10 cellular contexts compared by ENCODE assay signal in the genomic region with DNA sequence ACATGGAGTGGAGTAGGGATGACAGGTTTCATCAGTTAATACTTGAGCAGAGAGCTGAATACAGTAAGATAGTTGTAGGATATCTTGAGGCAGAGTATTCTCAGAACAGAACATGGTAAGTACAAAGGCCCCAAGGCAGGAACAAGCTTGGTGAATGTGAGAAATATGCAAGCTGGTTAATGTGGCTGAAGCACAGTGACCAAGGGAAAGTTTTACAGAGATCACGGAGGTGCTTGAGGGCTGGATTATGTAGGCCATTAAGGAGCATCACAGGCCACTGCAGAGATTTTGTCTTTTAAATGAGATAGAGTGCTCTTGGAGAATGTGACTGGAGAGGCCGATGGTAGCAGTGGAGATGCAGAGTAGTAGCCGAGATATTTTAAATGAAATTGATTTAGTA. TPM values are rescaled to one million over a fixed set of nuclear protein-coding genes. Genes with fewer than 3 reads are reported as not detected.
A peak's percentile ranks its signal among the peaks of the same experiment; 100 is the strongest.
DNase-seq lines count a peak whose midpoint lies in the region; ATAC-seq, FAIRE-seq and TF ChIP-seq lines count a peak whose summit lies in the region.
"Had no signal": no experiment of that assay in that cellular context is flagged by ENCODE, and none has a peak within 500 bp of the region (broad histone marks: within the 10 kb centered on the region; RNA-seq: fewer than 3 reads in every experiment).

No MANE protein-coding gene starts in this region.

- H3K27ac ChIP-seq in CD4-positive, alpha-beta memory T cell (ENCODE audit: low read depth, low read length): peak overlapping the region; percentile 69
- H3K27ac ChIP-seq in astrocyte (ENCODE audit: low read depth, low read length): no peak overlapping the region
- H3K27ac ChIP-seq: SJCRH30 had no signal

- no peaks in the 10 kb centered on the region for H3K27me3 ChIP-seq in CD4-positive, alpha-beta memory T cell (ENCODE audit: insufficient read depth, low read length)
- H3K27me3 ChIP-seq in astrocyte (ENCODE audit: insufficient read depth, low read length): no peaks in the 10 kb centered on the region
- H3K27me3 ChIP-seq: SJCRH30 had no signal

- POLR2A ChIA-PET in CD4-positive, alpha-beta memory T cell (lab: Charles Lee; ENCODE audit: partially characterized antibody): interaction anchor here (7.9 kb wide), 1 partner anchor 41 kb away, joined by 526 read pairs; a partner anchor contains a TSS
- POLR2A ChIA-PET in GM10248 (lab: Yijun Ruan, JAX): interaction anchor here (3.1 kb wide), 1 partner anchor 42 kb away, joined by 28 read pairs; a partner anchor contains a TSS

- no peaks in the 10 kb centered on the region for H3K9me3 ChIP-seq in CD4-positive, alpha-beta memory T cell (ENCODE audit: control insufficient read depth in 1 of 2, low read length in 2 of 2)
- H3K9me3 ChIP-seq in astrocyte (ENCODE audit: insufficient read depth, low read depth, low read length): no peaks in the 10 kb centered on the region
- H3K9me3 ChIP-seq: SJCRH30 had no signal

- H3K36me3 ChIP-seq in CD4-positive, alpha-beta memory T cell (ENCODE audit: insufficient read depth, low read length): no peaks in the 10 kb centered on the region
- H3K36me3 ChIP-seq in astrocyte (ENCODE audit: insufficient read depth, low read length): no peaks in the 10 kb centered on the region
- H3K36me3 ChIP-seq: SJCRH30 had no signal

- CTCF ChIA-PET in CD4-positive, alpha-beta memory T cell (lab: Charles Lee; ENCODE audit: partially characterized antibody): interaction anchor here (0.9 kb wide), 1 partner anchor 41 kb away, joined by 4 read pairs; a partner anchor contains a TSS
- CTCF ChIA-PET in GM10248 (lab: Yijun Ruan, JAX): interaction anchor here (1.4 kb wide), 1 partner anchor 42 kb away, joined by 4 read pairs; a partner anchor contains a TSS

- no peak for ATAC-seq in natural killer cell
- ATAC-seq: left ventricle myocardium superior had no signal

- peak overlapping the region; percentile 29 to 93 (median 83) for H3K4me3 Mint-ChIP-seq in CD4-positive, alpha-beta memory T cell
- peak overlapping the region; percentile 64 to 91 (median 79) for H3K4me3 Mint-ChIP-seq in IgD-negative memory B cell
- peak overlapping the region; percentile 86 for H3K4me3 Mint-ChIP-seq in astrocyte (ENCODE audit: unreplicated experiment)
- peak overlapping the region; percentile 2 for H3K4me3 Mint-ChIP-seq in natural killer cell

- peaks cover 68% of the 10 kb centered on the region for H3K79me2 ChIP-seq in astrocyte (ENCODE audit: insufficient read depth, low read length)

- H3K36me3 Mint-ChIP-seq in CD4-positive, alpha-beta memory T cell: peaks cover 8 to 31% of the 10 kb centered on the region in 2 donors
- H3K36me3 Mint-ChIP-seq in IgD-negative memory B cell (peaks cover 5% of the 10 kb centered on the region), astrocyte (ENCODE audit: low read depth, unreplicated experiment) (peaks cover 4% of the 10 kb centered on the region), natural killer cell (no peaks in the 10 kb centered on the region)

- H3K4me2 ChIP-seq in astrocyte (ENCODE audit: low read length): peak overlapping the region; percentile 86

- peak overlapping the region; percentile 65 to 88 (median 79) for H3K27ac Mint-ChIP-seq in CD4-positive, alpha-beta memory T cell
- H3K27ac Mint-ChIP-seq in IgD-negative memory B cell (peak overlapping the region; percentile 68 to 92 (median 76)), astrocyte (ENCODE audit: unreplicated experiment) (peak overlapping the region; percentile 19), natural killer cell (peak overlapping the region; percentile 85 to 92)

- no peak overlapping the region for H3K9ac ChIP-seq in astrocyte (ENCODE audit: low read length)

- TF ChIP-seq CTCF in astrocyte (IDR thresholded peaks at IDR 0.05; ENCODE audit: insufficient read depth, low read depth, low read length) (no peak), natural killer cell (IDR thresholded peaks at IDR 0.05) (no peak), GM10248 (IDR thresholded peaks at IDR 0.05; ENCODE audit: control extremely low read depth, extremely low read depth, low read depth, missing control alignments) (no peak)

- intact Hi-C loops in CD4-positive, alpha-beta memory T cell (cut with micrococcal nuclease): no loop called here
- intact Hi-C loops in natural killer cell (cut with micrococcal nuclease): no loop called here

- H4K20me1 ChIP-seq in astrocyte (ENCODE audit: insufficient read depth, low read length): peaks cover 43% of the 10 kb centered on the region

- H3K27me3 Mint-ChIP-seq in CD4-positive, alpha-beta memory T cell: no peaks in the 10 kb centered on the region
- H3K27me3 Mint-ChIP-seq in IgD-negative memory B cell: no peaks in the 10 kb centered on the region
- no peaks in the 10 kb centered on the region for H3K27me3 Mint-ChIP-seq in astrocyte (ENCODE audit: low read depth, unreplicated experiment)
- H3K27me3 Mint-ChIP-seq in natural killer cell (ENCODE audit: low read depth in 2 of 2): no peaks in the 10 kb centered on the region

- H3K4me1 ChIP-seq in CD4-positive, alpha-beta memory T cell (ENCODE audit: insufficient read depth, low read length): peaks cover 56% of the 10 kb centered on the region
- peaks cover 34% of the 10 kb centered on the region for H3K4me1 ChIP-seq in astrocyte (ENCODE audit: insufficient read depth, low read length)

- DNase-seq in CD4-positive, alpha-beta memory T cell: peak in 1 of 5 donors; percentile 0
- DNase-seq in astrocyte (ENCODE audit: low read depth) (no peak), natural killer cell (no peak), mesenteric fat pad (ENCODE audit: low spot score) (no peak), HuH-7 (ENCODE audit: low spot score) (no peak), GM10248 (ENCODE audit: extremely low spot score) (no peak), GOT3 (lab: John Stamatoyannopoulos, UW) (no peak)
- DNase-seq: left ventricle myocardium superior had no signal

- no peak overlapping the region for H2AFZ ChIP-seq in astrocyte (ENCODE audit: low read depth, low read length)

- H3K4me3 ChIP-seq in CD4-positive, alpha-beta memory T cell (ENCODE audit: low read length in 2 of 2): peak overlapping the region; percentile 12 to 48
- H3K4me3 ChIP-seq in astrocyte (ENCODE audit: insufficient read depth, low read depth, low read length): no peak overlapping the region
- H3K4me3 ChIP-seq: SJCRH30 had no signal

- peaks cover 48 to 67% (median 56%) of the 10 kb centered on the region in 4 donors for H3K4me1 Mint-ChIP-seq in CD4-positive, alpha-beta memory T cell
- H3K4me1 Mint-ChIP-seq in IgD-negative memory B cell (peaks cover 33 to 45% (median 43%) of the 10 kb centered on the region in 3 donors), astrocyte (ENCODE audit: low read depth, unreplicated experiment) (peaks cover 30% of the 10 kb centered on the region), natural killer cell (peaks cover 45 to 63% of the 10 kb centered on the region in 2 donors)

- no peaks in the 10 kb centered on the region for H3K9me3 Mint-ChIP-seq in CD4-positive, alpha-beta memory T cell
- H3K9me3 Mint-ChIP-seq in IgD-negative memory B cell (no peaks in the 10 kb centered on the region), astrocyte (ENCODE audit: unreplicated experiment) (no peaks in the 10 kb centered on the region), natural killer cell (no peaks in the 10 kb centered on the region)

- FAIRE-seq in astrocyte (lab: Jason Lieb, UNC): no peak

RNA-seq across cellular contexts. Expression of gene BOLA1, which starts 54.0 kb away (rescaled TPM):
- total RNA-seq in CD4-positive, alpha-beta memory T cell: 10 to 100 TPM; 25.2 TPM
- polyA plus RNA-seq in CD4-positive, alpha-beta memory T cell: 10 to 100 TPM; 25.2 to 31.4 TPM
- polyA plus RNA-seq in IgD-negative memory B cell: 29.1 TPM
- total RNA-seq in astrocyte (6.1 and 7.0 TPM in 2 replicates), natural killer cell (1 to 10 TPM; 7.0 to 8.3 (median 7.9) TPM), mesenteric fat pad (16.1 TPM)

Comparison
In these comparisons a context has a peak if more than half of its experiments do, and no peak if none do; other contexts are left out.
1. H3K27ac Mint-ChIP-seq: peak in every context shown above with its lines; median percentile 88 in natural killer cell; 79 in CD4-positive, alpha-beta memory T cell; 76 in IgD-negative memory B cell; 19 in astrocyte.
2. H3K4me3 Mint-ChIP-seq: peak in every context shown above with its lines; median percentile 86 in astrocyte; 83 in CD4-positive, alpha-beta memory T cell; 79 in IgD-negative memory B cell; 2 in natural killer cell.